1 cellular context compared by ENCODE assay signal in the genomic region with DNA sequence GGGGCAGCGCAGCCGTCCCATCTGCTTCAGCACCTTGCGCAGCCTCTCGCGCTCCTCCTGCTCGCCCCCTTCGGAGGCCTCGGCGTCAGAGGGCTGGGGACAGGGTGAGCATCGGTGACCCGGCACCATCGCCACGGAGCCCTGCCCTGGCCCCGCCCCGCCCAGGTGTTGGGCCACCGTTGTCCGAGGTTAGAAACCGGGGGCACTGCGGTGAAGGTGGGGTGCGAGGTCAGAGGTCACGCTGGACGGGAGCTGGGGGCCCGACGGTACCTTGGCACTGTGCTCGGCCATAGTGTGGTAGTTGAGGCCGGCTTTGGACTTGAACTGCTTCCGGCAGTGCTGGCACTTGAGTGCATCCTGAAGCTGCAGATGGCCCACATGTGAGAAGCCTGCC.
TF ChIP-seq lines count a peak whose summit lies in the region.

No MANE protein-coding gene starts in this region.

TF ChIP-seq in HEK293, 187 proteins besides CTCF, POLR2A, EP300 and RAD21 (continued from another document):
- TF ChIP-seq, protein P1, sequence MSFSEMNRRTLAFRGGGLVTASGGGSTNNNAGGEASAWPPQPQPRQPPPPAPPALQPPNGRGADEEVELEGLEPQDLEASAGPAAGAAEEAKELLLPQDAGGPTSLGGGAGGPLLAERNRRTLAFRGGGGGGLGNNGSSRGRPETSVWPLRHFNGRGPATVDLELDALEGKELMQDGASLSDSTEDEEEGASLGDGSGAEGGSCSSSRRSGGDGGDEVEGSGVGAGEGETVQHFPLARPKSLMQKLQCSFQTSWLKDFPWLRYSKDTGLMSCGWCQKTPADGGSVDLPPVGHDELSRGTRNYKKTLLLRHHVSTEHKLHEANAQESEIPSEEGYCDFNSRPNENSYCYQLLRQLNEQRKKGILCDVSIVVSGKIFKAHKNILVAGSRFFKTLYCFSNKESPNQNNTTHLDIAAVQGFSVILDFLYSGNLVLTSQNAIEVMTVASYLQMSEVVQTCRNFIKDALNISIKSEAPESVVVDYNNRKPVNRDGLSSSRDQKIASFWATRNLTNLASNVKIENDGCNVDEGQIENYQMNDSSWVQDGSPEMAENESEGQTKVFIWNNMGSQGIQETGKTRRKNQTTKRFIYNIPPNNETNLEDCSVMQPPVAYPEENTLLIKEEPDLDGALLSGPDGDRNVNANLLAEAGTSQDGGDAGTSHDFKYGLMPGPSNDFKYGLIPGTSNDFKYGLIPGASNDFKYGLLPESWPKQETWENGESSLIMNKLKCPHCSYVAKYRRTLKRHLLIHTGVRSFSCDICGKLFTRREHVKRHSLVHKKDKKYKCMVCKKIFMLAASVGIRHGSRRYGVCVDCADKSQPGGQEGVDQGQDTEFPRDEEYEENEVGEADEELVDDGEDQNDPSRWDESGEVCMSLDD (tag by site-specific recombination; IDR thresholded peaks at IDR 0.05) = 0 out of 2 replicates have a peak, but pooled peaks have one; percentile 22
- no peak for TF ChIP-seq ZNF585B (tag by site-specific recombination; IDR thresholded peaks at IDR 0.05)
